In genomic region chr18:3455090-3455640, GRCh38 we compare ENCODE assay signal across 9 cellular contexts. TPM values are rescaled to one million over a fixed set of nuclear protein-coding genes. Genes with fewer than 3 reads are reported as not detected.
DNase-seq lines count a peak whose midpoint lies in the region; FAIRE-seq and TF ChIP-seq lines count a peak whose summit lies in the region.
"Had no signal": no experiment of that assay in that cellular context is flagged by ENCODE, and none has a peak within 500 bp of the region (broad histone marks: within the 10 kb centered on the region; RNA-seq: fewer than 3 reads in every experiment).

No MANE protein-coding gene starts in this region.

- TF ChIP-seq CTCF in Peyer's patch (IDR thresholded peaks at IDR 0.05) (no peak), parathyroid adenoma (IDR thresholded peaks at IDR 0.05) (no peak)

- TF ChIP-seq POLR2A in Peyer's patch (IDR thresholded peaks at IDR 0.05) (no peak), erythroblast (IDR thresholded peaks at IDR 0.05; ENCODE audit: low read length) (peak; percentile 4)

- H3K27me3 ChIP-seq in CD8-positive, alpha-beta memory T cell (ENCODE audit: insufficient read depth, low read length, poor library complexity, severe bottlenecking): no peaks in the 10 kb centered on the region
- H3K27me3 ChIP-seq in Peyer's patch (no peaks in the 10 kb centered on the region), parathyroid adenoma (ENCODE audit: control insufficient read depth, insufficient read depth, low read length) (no peaks in the 10 kb centered on the region)

- peaks cover 30% of the 10 kb centered on the region for H3K4me1 ChIP-seq in CD8-positive, alpha-beta memory T cell (ENCODE audit: insufficient read depth, low read length)
- H3K4me1 ChIP-seq in Peyer's patch (peaks cover 0 to 44% (median 5%) of the 10 kb centered on the region in 4 donors), parathyroid adenoma (peaks cover 14% of the 10 kb centered on the region)

- H3K4me3 ChIP-seq in CD8-positive, alpha-beta memory T cell (ENCODE audit: low read length): no peak overlapping the region
- H3K4me3 ChIP-seq in Peyer's patch: peak overlapping the region in 2 of 4 donors; percentile 67 to 75
- H3K4me3 ChIP-seq in parathyroid adenoma (ENCODE audit: low read depth, low read length): peak overlapping the region; percentile 42

- H3K9ac ChIP-seq in parathyroid adenoma: no peak overlapping the region

- H3K4me1 Mint-ChIP-seq in CD8-positive, alpha-beta memory T cell: peaks cover 64 to 81% (median 76%) of the 10 kb centered on the region in 3 donors

- no peaks in the 10 kb centered on the region for H3K9me3 Mint-ChIP-seq in CD8-positive, alpha-beta memory T cell
- H3K9me3 Mint-ChIP-seq: naive B cell had no signal

- H3K4me3 Mint-ChIP-seq in CD8-positive, alpha-beta memory T cell: peak overlapping the region in 6 of 7 donors; percentile 85 to 98 (median 96)

- no peak for FAIRE-seq in HTR-8/SVneo (lab: Jason Lieb, UNC)

- H3K79me2 ChIP-seq in parathyroid adenoma: peaks cover 6% of the 10 kb centered on the region

- peaks cover 17% of the 10 kb centered on the region for H3K36me3 ChIP-seq in CD8-positive, alpha-beta memory T cell (ENCODE audit: insufficient read depth, low read length)
- peaks cover 0 to 17% (median 0%) of the 10 kb centered on the region in 3 donors for H3K36me3 ChIP-seq in Peyer's patch
- no peaks in the 10 kb centered on the region for H3K36me3 ChIP-seq in parathyroid adenoma (ENCODE audit: control insufficient read depth, insufficient read depth, low read length)

- H3K27ac ChIP-seq in CD8-positive, alpha-beta memory T cell (ENCODE audit: low read depth, low read length): no peak overlapping the region
- H3K27ac ChIP-seq in Peyer's patch: peak overlapping the region; percentile 97 to 98 (median 97)
- no peak overlapping the region for H3K27ac ChIP-seq in parathyroid adenoma

- H3K9me3 ChIP-seq in CD8-positive, alpha-beta memory T cell (ENCODE audit: low read length): no peaks in the 10 kb centered on the region
- no peaks in the 10 kb centered on the region for H3K9me3 ChIP-seq in Peyer's patch
- H3K9me3 ChIP-seq in parathyroid adenoma (ENCODE audit: control insufficient read depth, low read length): no peaks in the 10 kb centered on the region

- H3K27me3 Mint-ChIP-seq in CD8-positive, alpha-beta memory T cell: peaks cover 0 to 7% of the 10 kb centered on the region in 2 donors
- H3K27me3 Mint-ChIP-seq: naive B cell had no signal

- H3K4me2 ChIP-seq in parathyroid adenoma (ENCODE audit: low read length): no peak overlapping the region

- no peak overlapping the region for H2AFZ ChIP-seq in parathyroid adenoma

- DNase-seq in CD8-positive, alpha-beta memory T cell: no peak
- no peak for DNase-seq in Peyer's patch
- DNase-seq in erythroblast (lab: John Stamatoyannopoulos, UW): no peak
- no peak for DNase-seq in UCSD-AML1 (lab: John Stamatoyannopoulos, UW; ENCODE audit: unreplicated experiment)
- DNase-seq in GOT3 (lab: John Stamatoyannopoulos, UW): no peak
- no peak for DNase-seq in HTR-8/SVneo (ENCODE audit: insufficient read length, low spot score)
- DNase-seq in NCI-H1694 treated with DMSO at 0.1 percent for 48 hours (lab: John Stamatoyannopoulos, UW): no peak

- POLR2A ChIA-PET in CD8-positive, alpha-beta memory T cell (lab: Charles Lee): interaction anchor here (0.7 to 1.6 kb wide), 5 partner anchors 19 to 1275 kb away, joined by 3 to 8 read pairs (median 3); no protein-coding TSS in a partner anchor

- CTCF ChIA-PET in CD8-positive, alpha-beta memory T cell (lab: Charles Lee): interaction anchor here (0.8 to 10.0 kb wide), 25 partner anchors 8 to 211 kb away, joined by 3 to 100 read pairs (median 5); no protein-coding TSS in a partner anchor

- peak overlapping the region; percentile 41 to 100 (median 94) for H3K27ac Mint-ChIP-seq in CD8-positive, alpha-beta memory T cell

- peaks cover 8 to 63% (median 17%) of the 10 kb centered on the region in 3 donors for H3K36me3 Mint-ChIP-seq in CD8-positive, alpha-beta memory T cell

RNA-seq across cellular contexts. Expression of gene TGIF1, which starts 5.2 kb away (rescaled TPM):
- 10 to 100 TPM; 36.9 to 38.3 TPM for total RNA-seq in CD8-positive, alpha-beta memory T cell
- polyA plus RNA-seq in CD8-positive, alpha-beta memory T cell: 77.0 TPM
- total RNA-seq in Peyer's patch: 10 to 100 TPM; 21.0 to 49.5 (median 35.3) TPM

Comparison
In these comparisons a context has a peak if more than half of its experiments do, and no peak if none do; other contexts are left out.
1. H3K27ac ChIP-seq: peak in Peyer's patch (4 of 4); none in CD8-positive, alpha-beta memory T cell (single experiment) and parathyroid adenoma (single experiment).